Comparison of ENCODE assay signal across 8 cellular contexts in the genomic region with DNA sequence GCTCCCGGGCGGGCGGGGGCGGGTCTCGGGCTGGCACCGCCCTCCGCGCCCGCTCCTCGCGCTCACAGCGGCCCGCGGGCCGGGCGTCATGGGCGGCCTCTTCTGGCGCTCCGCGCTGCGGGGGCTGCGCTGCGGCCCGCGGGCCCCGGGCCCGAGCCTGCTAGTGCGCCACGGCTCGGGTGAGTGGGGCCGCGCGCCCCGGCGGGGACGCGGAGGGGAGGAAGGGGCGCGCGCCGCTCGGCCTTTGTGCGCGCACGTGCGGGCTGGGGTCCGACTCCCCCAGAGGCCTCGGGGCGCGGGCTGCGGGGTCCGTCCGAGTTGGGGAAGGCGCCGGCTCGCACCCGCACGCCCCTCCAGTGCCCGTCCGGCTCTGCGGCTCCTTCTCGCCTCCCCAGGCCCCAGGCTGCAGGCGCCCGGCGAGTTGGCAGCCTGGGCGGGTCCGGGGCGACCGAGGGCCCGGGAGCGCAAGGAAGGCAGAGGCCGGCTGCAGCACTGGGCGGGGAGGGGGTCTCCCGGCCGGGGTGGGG. TPM values are rescaled to one million over a fixed set of nuclear protein-coding genes. Genes with fewer than 3 reads are reported as not detected.
DNase-seq lines count a peak whose midpoint lies in the region; ATAC-seq, FAIRE-seq and TF ChIP-seq lines count a peak whose summit lies in the region.

A gene (plus strand): TSS at position 65 of the 527 bp plus-strand sequence. CDS start 24 bp downstream, at position 89.

- peaks cover 43% of the 10 kb centered on the region for H3K4me1 Mint-ChIP-seq in stimulated activated memory B cell treated with anti-CD40 and anti-IgM and Interleukin-4, amounts not matched to agents 10 μg/mL and 1 μg/mL and 100 μg/mL, for 72 hours

- FAIRE-seq in kidney (lab: Jason Lieb, UNC): no peak

- no peak for TF ChIP-seq CTCF in kidney (IDR thresholded peaks at IDR 0.05; ENCODE audit: borderline replicate concordance, extremely low read depth, insufficient read depth)

- no peaks in the 10 kb centered on the region for H3K9me3 Mint-ChIP-seq in stimulated activated memory B cell treated with anti-CD40 and anti-IgM and Interleukin-4, amounts not matched to agents 10 μg/mL and 1 μg/mL and 100 μg/mL, for 72 hours

- in situ Hi-C loops in T47D (cut with HindIII; ENCODE audit: low pct_unique_long_range_greater_than_20kb, low sequenced_read_pairs): no loop called here

- peaks cover 0 to 9% of the 10 kb centered on the region in 2 donors for H3K4me1 ChIP-seq in kidney (ENCODE audit: control insufficient read depth in 1 of 2, insufficient read depth in 1 of 2, low read depth in 1 of 2, low read length in 2 of 2)

- H3K36me3 Mint-ChIP-seq in stimulated activated memory B cell treated with anti-CD40 and anti-IgM and Interleukin-4, amounts not matched to agents 10 μg/mL and 1 μg/mL and 100 μg/mL, for 72 hours: no peaks in the 10 kb centered on the region

- peak within 1 kb of the TSS in 1 of 2 donors; percentile 61 for H3K9ac ChIP-seq in kidney (ENCODE audit: low read length in 2 of 2)

- peak within 1 kb of the TSS; percentile 52 to 63 for H3K27ac ChIP-seq in kidney (ENCODE audit: low read depth in 2 of 2, low read length in 2 of 2)

- ATAC-seq in stimulated activated memory B cell treated with anti-CD40 and anti-IgM and Interleukin-4, amounts not matched to agents 10 μg/mL and 1 μg/mL and 100 μg/mL, for 72 hours: peak; percentile 6
- no peak for ATAC-seq in GM18519 (IDR thresholded peaks at IDR 0.05; ENCODE audit: low FRiP score, unreplicated experiment)

- H3K4me3 Mint-ChIP-seq in stimulated activated memory B cell treated with anti-CD40 and anti-IgM and Interleukin-4, amounts not matched to agents 10 μg/mL and 1 μg/mL and 100 μg/mL, for 72 hours: peak within 1 kb of the TSS; percentile 74

- intact Hi-C loops in kidney (cut with DNase I): no loop called here

- peak within 1 kb of the TSS; percentile 61 for H3K27ac Mint-ChIP-seq in stimulated activated memory B cell treated with anti-CD40 and anti-IgM and Interleukin-4, amounts not matched to agents 10 μg/mL and 1 μg/mL and 100 μg/mL, for 72 hours

- DNase-seq in SIG-M5 treated with dmso at 0.1 percent for 504 hours (lab: John Stamatoyannopoulos, UW; ENCODE audit: unreplicated experiment): peak; percentile 23
- no peak for DNase-seq in SIG-M5 (lab: John Stamatoyannopoulos, UW)
- peak; percentile 85 for DNase-seq in NCI-H69 (lab: John Stamatoyannopoulos, UW)
- DNase-seq in T47D (ENCODE audit: low read depth in 1 of 2, low spot score in 1 of 2): peak; percentile 46 to 60
- DNase-seq in kidney: peak; percentile 80
- no peak for DNase-seq in SHP77 (lab: John Stamatoyannopoulos, UW)

- no peaks in the 10 kb centered on the region for H3K27me3 Mint-ChIP-seq in stimulated activated memory B cell treated with anti-CD40 and anti-IgM and Interleukin-4, amounts not matched to agents 10 μg/mL and 1 μg/mL and 100 μg/mL, for 72 hours

- peak within 1 kb of the TSS; percentile 60 to 68 for H3K4me3 ChIP-seq in kidney (ENCODE audit: low read length in 2 of 2)

- H3K36me3 ChIP-seq in kidney (ENCODE audit: control insufficient read depth in 1 of 2, insufficient read depth in 2 of 2, low read length in 2 of 2): no peaks in the 10 kb centered on the region

- H3K9me3 ChIP-seq in kidney (ENCODE audit: control insufficient read depth in 1 of 2, low read length in 2 of 2): no peaks in the 10 kb centered on the region

RNA-seq across cellular contexts. Expression of the gene that starts here (rescaled TPM):
- 56.6 TPM for total RNA-seq in kidney
- 100 TPM for polyA plus RNA-seq in kidney (ENCODE audit: insufficient read depth, low read depth, low replicate concordance)

Comparison
In these comparisons a context has a peak if more than half of its experiments do, and no peak if none do; other contexts are left out.
1. DNase-seq: peak in SIG-M5 treated with dmso at 0.1 percent for 504 hours (single experiment), NCI-H69 (single experiment), T47D (2 of 2) and kidney (single experiment); none in SIG-M5 (single experiment) and SHP77 (0 of 2).